In genomic region chr10:36533316-36533715, GRCh38 we compare ENCODE assay signal across 32 cellular contexts.
"Had no signal": no experiment of that assay in that cellular context is flagged by ENCODE, and none has a peak within 500 bp of the region (broad histone marks: within the 10 kb centered on the region; RNA-seq: fewer than 3 reads in every experiment).

No MANE protein-coding gene starts in this region.

- H3K27me3 Mint-ChIP-seq: activated CD4-positive, alpha-beta memory T cell treated with anti-CD3 and anti-CD28 coated beads, Interleukin-2, amount 10 ng/mL, durations not matched to agents 7 days and 5 days; activated naive CD8-positive, alpha-beta T cell treated with anti-CD3 and anti-CD28 coated beads for 36 hours; activated T-helper 17 cell treated with anti-CD3 and anti-CD28 coated beads, Interleukin-2, amount 50 U/mL, for 72 hours had no signal

- H3K4me3 ChIP-seq: body of pancreas, K562, PC-9 had no signal

- H3K4me2 ChIP-seq: PC-9 had no signal

- H3K27me3 ChIP-seq: body of pancreas had no signal

- H3K4me1 Mint-ChIP-seq: activated CD4-positive, alpha-beta memory T cell treated with anti-CD3 and anti-CD28 coated beads, Interleukin-2, amount 10 ng/mL, durations not matched to agents 7 days and 5 days; activated naive CD8-positive, alpha-beta T cell treated with anti-CD3 and anti-CD28 coated beads for 36 hours; activated T-helper 17 cell treated with anti-CD3 and anti-CD28 coated beads, Interleukin-2, amount 50 U/mL, for 72 hours had no signal

- DNase-seq: activated CD4-positive, alpha-beta memory T cell treated with anti-CD3 and anti-CD28 coated beads, Interleukin-2, amount 10 ng/mL, durations not matched to agents 7 days and 5 days; activated CD4-positive, alpha-beta T cell treated with anti-CD3 and anti-CD28 coated beads for 1 hour; activated CD4-positive, alpha-beta T cell treated with anti-CD3 and anti-CD28 coated beads for 48 hours; activated CD4-positive, CD25-positive, alpha-beta regulatory T cell; activated CD8-positive, alpha-beta memory T cell treated with anti-CD3 and anti-CD28 coated beads for 24 hours; activated effector memory CD4-positive, alpha-beta T cell treated with anti-CD3 and anti-CD28 coated beads, Interleukin-2, amount 50 U/mL, for 16 hours; activated naive CD4-positive, alpha-beta T cell; activated naive CD4-positive, alpha-beta T cell treated with anti-CD3 and anti-CD28 coated beads, Interleukin-2, amount 50 U/mL, for 16 hours; activated naive CD8-positive, alpha-beta T cell treated with anti-CD3 and anti-CD28 coated beads for 36 hours; activated T-cell treated with anti-CD3 and anti-CD28 coated beads, Interleukin-2, amount 50 U/mL, for 1 hour; activated T-cell treated with anti-CD3 and anti-CD28 coated beads, Interleukin-2, amount 50 U/mL, for 72 hours; amniotic stem cell; aorta; body of pancreas; caudate nucleus; cerebellar nuclear complex; MM.1S; MV-4-11; NCI-H1092; NCI-H1436 treated with DMSO at 0.1 percent for 48 hours; NCI-H1694 treated with DMSO at 0.1 percent for 48 hours; NCI-H2029; NCI-H345; NCI-H524 treated with DMSO at 0.1 percent for 48 hours; NK-92 treated with Interleukin-12 subunit alpha and Interleukin-12 subunit beta, amount 100 ng/mL, for 24 hours; PC-9; Right ventricle myocardium superior; T1000; WERI-Rb-1 had no signal

- H3K4me1 ChIP-seq: body of pancreas had no signal

- H2AFZ ChIP-seq: PC-9 had no signal

- H3K27ac Mint-ChIP-seq: activated CD4-positive, alpha-beta memory T cell treated with anti-CD3 and anti-CD28 coated beads, Interleukin-2, amount 10 ng/mL, durations not matched to agents 7 days and 5 days; activated naive CD8-positive, alpha-beta T cell treated with anti-CD3 and anti-CD28 coated beads for 36 hours; activated T-cell treated with anti-CD3 and anti-CD28 coated beads, Interleukin-2, amount 50 U/mL, for 72 hours; activated T-helper 17 cell treated with anti-CD3 and anti-CD28 coated beads, Interleukin-2, amount 50 U/mL, for 72 hours had no signal

- H3K4me3 Mint-ChIP-seq: activated CD4-positive, alpha-beta memory T cell treated with anti-CD3 and anti-CD28 coated beads, Interleukin-2, amount 10 ng/mL, durations not matched to agents 7 days and 5 days; activated naive CD8-positive, alpha-beta T cell treated with anti-CD3 and anti-CD28 coated beads for 36 hours; activated T-cell treated with anti-CD3 and anti-CD28 coated beads, Interleukin-2, amount 50 U/mL, for 72 hours; activated T-helper 17 cell treated with anti-CD3 and anti-CD28 coated beads, Interleukin-2, amount 50 U/mL, for 72 hours had no signal

- H3K36me3 Mint-ChIP-seq: activated naive CD8-positive, alpha-beta T cell treated with anti-CD3 and anti-CD28 coated beads for 36 hours had no signal

- ATAC-seq: activated T-cell treated with anti-CD3 and anti-CD28 coated beads, Interleukin-2, amount 50 U/mL, for 72 hours; activated T-helper 17 cell treated with anti-CD3 and anti-CD28 coated beads, Interleukin-2, amount 50 U/mL, for 72 hours; body of pancreas; K562 had no signal

- H3K27ac ChIP-seq: body of pancreas, PC-9, RWPE1, WERI-Rb-1 had no signal

- H3K36me3 ChIP-seq: WERI-Rb-1 had no signal
